12 cellular contexts compared by ENCODE assay signal in genomic region chr2:25817630-25818029, GRCh38.
DNase-seq lines count a peak whose midpoint lies in the region; ATAC-seq, FAIRE-seq and TF ChIP-seq lines count a peak whose summit lies in the region.
"Had no signal": no experiment of that assay in that cellular context is flagged by ENCODE, and none has a peak within 500 bp of the region (broad histone marks: within the 10 kb centered on the region; RNA-seq: fewer than 3 reads in every experiment).

No MANE protein-coding gene starts in this region.

- H3K9me3 Mint-ChIP-seq in activated naive CD4-positive, alpha-beta T cell treated with anti-CD3 and anti-CD28 coated beads, Interleukin-2, amount 50 U/mL, for 72 hours = peaks cover 0 to 4% of the 10 kb centered on the region in 2 donors
- H3K9me3 Mint-ChIP-seq: CD14-positive monocyte had no signal

- peak; percentile 63 for ATAC-seq in HG02981 (IDR thresholded peaks at IDR 0.05; ENCODE audit: unreplicated experiment)
- ATAC-seq in activated naive CD4-positive, alpha-beta T cell treated with anti-CD3 and anti-CD28 coated beads, Interleukin-2, amount 50 U/mL, for 72 hours = peak; percentile 98 to 99
- no peak for ATAC-seq in gastroesophageal sphincter

- peaks cover 6 to 37% of the 10 kb centered on the region in 2 donors for H3K36me3 Mint-ChIP-seq in activated naive CD4-positive, alpha-beta T cell treated with anti-CD3 and anti-CD28 coated beads, Interleukin-2, amount 50 U/mL, for 72 hours

- no peaks in the 10 kb centered on the region for H3K4me1 ChIP-seq in gastroesophageal sphincter

- no peak for TF ChIP-seq POLR2A in GM12891 (IDR thresholded peaks at IDR 0.05; ENCODE audit: low read depth, low read length)
- TF ChIP-seq POLR2A in gastroesophageal sphincter (IDR thresholded peaks at IDR 0.05) = no peak

- H3K27me3 ChIP-seq in gastroesophageal sphincter = no peaks in the 10 kb centered on the region

- no peak for TF ChIP-seq CTCF in gastroesophageal sphincter (IDR thresholded peaks at IDR 0.05)

- TF ChIP-seq EP300 in gastroesophageal sphincter (IDR thresholded peaks at IDR 0.05) = no peak

- DNase-seq in GM12891 (ENCODE audit: insufficient read length, low spot score) (no peak), GM19238 (ENCODE audit: insufficient read length, low spot score) (peak; percentile 8), dedifferentiated amniotic fluid mesenchymal stem cell (ENCODE audit: extremely low spot score) (no peak), GDM1 (lab: John Stamatoyannopoulos, UW) (no peak), pons (ENCODE audit: low spot score) (no peak)
- DNase-seq in activated naive CD4-positive, alpha-beta T cell treated with anti-CD3 and anti-CD28 coated beads, Interleukin-2, amount 50 U/mL, for 72 hours (ENCODE audit: low spot score in 2 of 2) = peak in 1 of 2 donors; percentile 18
- DNase-seq: H7, NCI-H82, occipital lobe had no signal

- no peak overlapping the region for H3K4me3 ChIP-seq in gastroesophageal sphincter

- H3K27ac Mint-ChIP-seq in activated naive CD4-positive, alpha-beta T cell treated with anti-CD3 and anti-CD28 coated beads, Interleukin-2, amount 50 U/mL, for 72 hours = peak overlapping the region; percentile 2 to 41
- H3K27ac Mint-ChIP-seq: CD14-positive monocyte had no signal

- peak; percentile 55 for FAIRE-seq in GM12891 (lab: Jason Lieb, UNC)

- H3K9me3 ChIP-seq in gastroesophageal sphincter = no peaks in the 10 kb centered on the region

- H3K36me3 ChIP-seq in gastroesophageal sphincter = no peaks in the 10 kb centered on the region

- no peak overlapping the region for H3K27ac ChIP-seq in gastroesophageal sphincter

TF ChIP-seq in GM12891, 5 proteins besides CTCF, POLR2A, EP300 and RAD21:
- TF ChIP-seq PAX5 (IDR thresholded peaks at IDR 0.05; ENCODE audit: insufficient read depth, low read length, severe bottlenecking) = no peak
- no peak for TF ChIP-seq POU2F2 (IDR thresholded peaks at IDR 0.05; ENCODE audit: low read depth, low read length)
- no peak for TF ChIP-seq POLR2AphosphoS5 (IDR thresholded peaks at IDR 0.05; ENCODE audit: low read depth, low read length)
- no peak for TF ChIP-seq SPI1 (IDR thresholded peaks at IDR 0.05; ENCODE audit: low read depth, low read length)
- no peak for TF ChIP-seq TAF1 (IDR thresholded peaks at IDR 0.05; ENCODE audit: low read depth, low read length)
